ENCODE assay signal across 12 cellular contexts in genomic region chr7:27873981-27874957, GRCh38.
A peak's percentile ranks its signal among the peaks of the same experiment; 100 is the strongest.
DNase-seq lines count a peak whose midpoint lies in the region; ATAC-seq, FAIRE-seq and TF ChIP-seq lines count a peak whose summit lies in the region.
"Had no signal": no experiment of that assay in that cellular context is flagged by ENCODE, and none has a peak within 500 bp of the region (broad histone marks: within the 10 kb centered on the region; RNA-seq: fewer than 3 reads in every experiment).

No MANE protein-coding gene starts in this region.

- DNase-seq in HFF-Myc (ENCODE audit: extremely low read depth, low read depth) (peak; percentile 25), brain pericyte (ENCODE audit: low read depth, low spot score) (peak; percentile 49), kidney (peak; percentile 94), superior temporal gyrus (ENCODE audit: extremely low spot score) (peak; percentile 59), NCI-H1092 (lab: John Stamatoyannopoulos, UW) (no peak), GM19239 (ENCODE audit: insufficient read length, low spot score) (no peak), CD14-positive monocyte (ENCODE audit: low spot score) (no peak)
- DNase-seq: cerebellar nuclear complex, NCI-H510A treated with DMSO at 0.1 percent for 48 hours had no signal

- peaks cover 32 to 40% of the 10 kb centered on the region in 2 donors for H3K36me3 Mint-ChIP-seq in CD14-positive monocyte

- TF ChIP-seq CTCF in HFF-Myc (IDR thresholded peaks at IDR 0.05; ENCODE audit: low read depth, low read length, missing control alignments) (no peak), kidney (IDR thresholded peaks at IDR 0.05; ENCODE audit: borderline replicate concordance, extremely low read depth, insufficient read depth) (no peak), CD14-positive monocyte (IDR thresholded peaks at IDR 0.05) (no peak)

- ATAC-seq in HG03565 (IDR thresholded peaks at IDR 0.05; ENCODE audit: unreplicated experiment): no peak
- ATAC-seq: activated CD4-positive, CD25-positive, alpha-beta regulatory T cell treated with anti-CD3 and anti-CD28 coated beads, Interleukin-2, amount 50 U/mL, for 24 hours had no signal

- peak overlapping the region; percentile 56 to 64 for H3K27ac ChIP-seq in kidney (ENCODE audit: low read depth in 2 of 2, low read length in 2 of 2)
- H3K27ac ChIP-seq: neutrophil had no signal

- H3K27ac Mint-ChIP-seq in CD14-positive monocyte: no peak overlapping the region

- H3K9me3 Mint-ChIP-seq in CD14-positive monocyte: peaks cover 0 to 5% (median 0%) of the 10 kb centered on the region in 7 donors

- H3K36me3 ChIP-seq in kidney (ENCODE audit: control insufficient read depth in 1 of 2, insufficient read depth in 2 of 2, low read length in 2 of 2): no peaks in the 10 kb centered on the region
- H3K36me3 ChIP-seq: neutrophil had no signal

- intact Hi-C loops in kidney (cut with DNase I): no loop called here
- intact Hi-C loops in CD14-positive monocyte (cut with micrococcal nuclease): no loop called here

- peaks cover 27 to 36% of the 10 kb centered on the region in 2 donors for H3K4me1 ChIP-seq in kidney (ENCODE audit: control insufficient read depth in 1 of 2, insufficient read depth in 1 of 2, low read depth in 1 of 2, low read length in 2 of 2)

- H3K9me3 ChIP-seq in kidney (ENCODE audit: control insufficient read depth in 1 of 2, low read length in 2 of 2): no peaks in the 10 kb centered on the region
- H3K9me3 ChIP-seq: neutrophil had no signal

- no peaks in the 10 kb centered on the region for H3K4me1 Mint-ChIP-seq in CD14-positive monocyte

- no peak overlapping the region for H3K9ac ChIP-seq in kidney (ENCODE audit: low read length in 2 of 2)

- no peak overlapping the region for H3K4me3 Mint-ChIP-seq in CD14-positive monocyte

- H3K4me3 ChIP-seq in HFF-Myc (replicated peaks; ENCODE audit: low read depth, low read length): no peak overlapping the region
- H3K4me3 ChIP-seq in kidney (ENCODE audit: low read length in 2 of 2): no peak overlapping the region

- peaks cover 0 to 5% (median 0%) of the 10 kb centered on the region in 3 donors for H3K27me3 Mint-ChIP-seq in CD14-positive monocyte (ENCODE audit: low read depth in 3 of 3)

- peak; percentile 90 for FAIRE-seq in kidney (lab: Jason Lieb, UNC)
- FAIRE-seq in GM19239 (lab: Jason Lieb, UNC): no peak

Comparison
In these comparisons a context has a peak if more than half of its experiments do, and no peak if none do; other contexts are left out.
1. DNase-seq: peak in HFF-Myc (single experiment), brain pericyte (single experiment), kidney (single experiment) and superior temporal gyrus (single experiment); none in NCI-H1092 (single experiment), GM19239 (single experiment) and CD14-positive monocyte (single experiment).